Comparison of ENCODE assay signal across 1 cellular context in the genomic region with DNA sequence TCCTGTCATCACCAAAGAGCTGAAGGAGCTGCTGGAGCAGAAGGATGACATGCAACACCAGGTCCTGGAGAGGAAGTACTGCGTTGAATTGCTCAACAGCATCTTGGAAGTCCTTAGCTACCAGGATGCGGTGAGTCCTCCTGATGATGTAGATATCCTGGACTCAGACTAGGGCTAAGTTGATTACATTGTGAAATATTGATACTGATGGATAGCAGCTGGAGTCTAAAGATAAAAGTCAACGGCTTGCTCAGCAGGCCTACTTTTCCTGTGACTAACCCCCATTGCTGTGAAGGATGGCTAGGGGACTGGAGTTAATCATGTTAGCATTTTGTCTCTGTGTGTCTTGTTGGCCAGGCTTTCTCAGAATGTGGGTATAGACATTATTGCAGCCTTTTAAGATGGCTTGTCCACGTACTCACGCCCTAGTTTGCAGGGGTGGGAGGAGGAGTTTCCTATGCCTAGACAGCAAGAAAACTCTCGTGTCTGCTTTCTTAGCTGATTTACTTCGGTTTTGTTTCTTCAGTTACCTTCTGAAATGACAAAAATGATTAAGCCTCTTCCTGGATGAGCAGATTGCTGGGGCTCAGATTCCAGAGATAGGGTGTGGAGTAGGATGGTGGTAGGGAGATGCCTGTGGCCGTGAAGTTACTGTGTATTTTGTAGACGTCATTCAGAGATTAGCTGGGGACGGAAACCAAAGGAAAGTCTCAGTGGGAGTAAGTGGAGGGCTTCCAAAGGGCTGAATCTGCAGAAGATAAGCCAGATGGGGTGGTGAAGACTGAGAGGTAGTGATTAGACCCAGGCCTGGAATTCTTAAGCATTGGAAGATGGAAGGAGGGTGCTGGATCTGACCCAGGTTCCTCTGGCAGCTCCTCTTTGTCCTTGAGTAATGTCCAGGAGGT.
A peak's percentile ranks its signal among the peaks of the same experiment; 100 is the strongest.
TF ChIP-seq lines count a peak whose summit lies in the region.

No MANE protein-coding gene starts in this region.

TF ChIP-seq in K562, 482 proteins besides CTCF, POLR2A, EP300 and RAD21 (continued from another document):
- no peak for TF ChIP-seq NFXL1 (CRISPR knock-in tag; IDR thresholded peaks at IDR 0.05)
- TF ChIP-seq GABPB2 (CRISPR knock-in tag; conservative IDR thresholded peaks at IDR 0.05) = no peak
- TF ChIP-seq, protein P1, sequence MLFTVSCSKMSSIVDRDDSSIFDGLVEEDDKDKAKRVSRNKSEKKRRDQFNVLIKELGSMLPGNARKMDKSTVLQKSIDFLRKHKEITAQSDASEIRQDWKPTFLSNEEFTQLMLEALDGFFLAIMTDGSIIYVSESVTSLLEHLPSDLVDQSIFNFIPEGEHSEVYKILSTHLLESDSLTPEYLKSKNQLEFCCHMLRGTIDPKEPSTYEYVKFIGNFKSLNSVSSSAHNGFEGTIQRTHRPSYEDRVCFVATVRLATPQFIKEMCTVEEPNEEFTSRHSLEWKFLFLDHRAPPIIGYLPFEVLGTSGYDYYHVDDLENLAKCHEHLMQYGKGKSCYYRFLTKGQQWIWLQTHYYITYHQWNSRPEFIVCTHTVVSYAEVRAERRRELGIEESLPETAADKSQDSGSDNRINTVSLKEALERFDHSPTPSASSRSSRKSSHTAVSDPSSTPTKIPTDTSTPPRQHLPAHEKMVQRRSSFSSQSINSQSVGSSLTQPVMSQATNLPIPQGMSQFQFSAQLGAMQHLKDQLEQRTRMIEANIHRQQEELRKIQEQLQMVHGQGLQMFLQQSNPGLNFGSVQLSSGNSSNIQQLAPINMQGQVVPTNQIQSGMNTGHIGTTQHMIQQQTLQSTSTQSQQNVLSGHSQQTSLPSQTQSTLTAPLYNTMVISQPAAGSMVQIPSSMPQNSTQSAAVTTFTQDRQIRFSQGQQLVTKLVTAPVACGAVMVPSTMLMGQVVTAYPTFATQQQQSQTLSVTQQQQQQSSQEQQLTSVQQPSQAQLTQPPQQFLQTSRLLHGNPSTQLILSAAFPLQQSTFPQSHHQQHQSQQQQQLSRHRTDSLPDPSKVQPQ (CRISPR knock-in tag; IDR thresholded peaks at IDR 0.05; ENCODE audit: borderline replicate concordance) = no peak
- no peak for TF ChIP-seq MAFG (tag; conservative IDR thresholded peaks at IDR 0.05)
- TF ChIP-seq KDM1A (IDR thresholded peaks at IDR 0.05) = peak; percentile 73 to 74
- TF ChIP-seq RFX7 (CRISPR knock-in tag; IDR thresholded peaks at IDR 0.05) = no peak
- TF ChIP-seq ZFX (CRISPR knock-in tag; IDR thresholded peaks at IDR 0.05) = 0 out of 2 replicates have a peak, but pooled peaks have one; percentile 28
- TF ChIP-seq, protein P2, sequence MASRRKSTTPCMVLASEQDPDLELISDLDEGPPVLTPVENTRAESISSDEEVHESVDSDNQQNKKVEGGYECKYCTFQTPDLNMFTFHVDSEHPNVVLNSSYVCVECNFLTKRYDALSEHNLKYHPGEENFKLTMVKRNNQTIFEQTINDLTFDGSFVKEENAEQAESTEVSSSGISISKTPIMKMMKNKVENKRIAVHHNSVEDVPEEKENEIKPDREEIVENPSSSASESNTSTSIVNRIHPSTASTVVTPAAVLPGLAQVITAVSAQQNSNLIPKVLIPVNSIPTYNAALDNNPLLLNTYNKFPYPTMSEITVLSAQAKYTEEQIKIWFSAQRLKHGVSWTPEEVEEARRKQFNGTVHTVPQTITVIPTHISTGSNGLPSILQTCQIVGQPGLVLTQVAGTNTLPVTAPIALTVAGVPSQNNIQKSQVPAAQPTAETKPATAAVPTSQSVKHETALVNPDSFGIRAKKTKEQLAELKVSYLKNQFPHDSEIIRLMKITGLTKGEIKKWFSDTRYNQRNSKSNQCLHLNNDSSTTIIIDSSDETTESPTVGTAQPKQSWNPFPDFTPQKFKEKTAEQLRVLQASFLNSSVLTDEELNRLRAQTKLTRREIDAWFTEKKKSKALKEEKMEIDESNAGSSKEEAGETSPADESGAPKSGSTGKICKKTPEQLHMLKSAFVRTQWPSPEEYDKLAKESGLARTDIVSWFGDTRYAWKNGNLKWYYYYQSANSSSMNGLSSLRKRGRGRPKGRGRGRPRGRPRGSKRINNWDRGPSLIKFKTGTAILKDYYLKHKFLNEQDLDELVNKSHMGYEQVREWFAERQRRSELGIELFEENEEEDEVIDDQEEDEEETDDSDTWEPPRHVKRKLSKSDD (conservative IDR thresholded peaks at IDR 0.05; ENCODE audit: low read length) = no peak
- no peak for TF ChIP-seq POLR2B (IDR thresholded peaks at IDR 0.05; ENCODE audit: low read depth, partially characterized antibody)
- peak; percentile 90 for TF ChIP-seq RNF2 (IDR thresholded peaks at IDR 0.05)
- TF ChIP-seq PHTF2 (CRISPR knock-in tag; IDR thresholded peaks at IDR 0.05) = no peak
- no peak for TF ChIP-seq ZNF263 (CRISPR knock-in tag; IDR thresholded peaks at IDR 0.05; ENCODE audit: borderline replicate concordance)
- no peak for TF ChIP-seq PHB (CRISPR knock-in tag; IDR thresholded peaks at IDR 0.05)
- TF ChIP-seq SNRNP70 (optimal IDR thresholded peaks at IDR 0.05; ENCODE audit: low read depth, low read length) = no peak
- TF ChIP-seq, protein P3, sequence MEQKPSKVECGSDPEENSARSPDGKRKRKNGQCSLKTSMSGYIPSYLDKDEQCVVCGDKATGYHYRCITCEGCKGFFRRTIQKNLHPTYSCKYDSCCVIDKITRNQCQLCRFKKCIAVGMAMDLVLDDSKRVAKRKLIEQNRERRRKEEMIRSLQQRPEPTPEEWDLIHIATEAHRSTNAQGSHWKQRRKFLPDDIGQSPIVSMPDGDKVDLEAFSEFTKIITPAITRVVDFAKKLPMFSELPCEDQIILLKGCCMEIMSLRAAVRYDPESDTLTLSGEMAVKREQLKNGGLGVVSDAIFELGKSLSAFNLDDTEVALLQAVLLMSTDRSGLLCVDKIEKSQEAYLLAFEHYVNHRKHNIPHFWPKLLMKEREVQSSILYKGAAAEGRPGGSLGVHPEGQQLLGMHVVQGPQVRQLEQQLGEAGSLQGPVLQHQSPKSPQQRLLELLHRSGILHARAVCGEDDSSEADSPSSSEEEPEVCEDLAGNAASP (IDR thresholded peaks at IDR 0.05) = no peak
- peak; percentile 43; the same call in 1 of the 2 replicates for TF ChIP-seq SMARCA5 (IDR thresholded peaks at IDR 0.05)
- TF ChIP-seq, protein P4, sequence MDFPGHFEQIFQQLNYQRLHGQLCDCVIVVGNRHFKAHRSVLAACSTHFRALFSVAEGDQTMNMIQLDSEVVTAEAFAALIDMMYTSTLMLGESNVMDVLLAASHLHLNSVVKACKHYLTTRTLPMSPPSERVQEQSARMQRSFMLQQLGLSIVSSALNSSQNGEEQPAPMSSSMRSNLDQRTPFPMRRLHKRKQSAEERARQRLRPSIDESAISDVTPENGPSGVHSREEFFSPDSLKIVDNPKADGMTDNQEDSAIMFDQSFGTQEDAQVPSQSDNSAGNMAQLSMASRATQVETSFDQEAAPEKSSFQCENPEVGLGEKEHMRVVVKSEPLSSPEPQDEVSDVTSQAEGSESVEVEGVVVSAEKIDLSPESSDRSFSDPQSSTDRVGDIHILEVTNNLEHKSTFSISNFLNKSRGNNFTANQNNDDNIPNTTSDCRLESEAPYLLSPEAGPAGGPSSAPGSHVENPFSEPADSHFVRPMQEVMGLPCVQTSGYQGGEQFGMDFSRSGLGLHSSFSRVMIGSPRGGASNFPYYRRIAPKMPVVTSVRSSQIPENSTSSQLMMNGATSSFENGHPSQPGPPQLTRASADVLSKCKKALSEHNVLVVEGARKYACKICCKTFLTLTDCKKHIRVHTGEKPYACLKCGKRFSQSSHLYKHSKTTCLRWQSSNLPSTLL (IDR thresholded peaks at IDR 0.05) = no peak
- TF ChIP-seq, protein P5, sequence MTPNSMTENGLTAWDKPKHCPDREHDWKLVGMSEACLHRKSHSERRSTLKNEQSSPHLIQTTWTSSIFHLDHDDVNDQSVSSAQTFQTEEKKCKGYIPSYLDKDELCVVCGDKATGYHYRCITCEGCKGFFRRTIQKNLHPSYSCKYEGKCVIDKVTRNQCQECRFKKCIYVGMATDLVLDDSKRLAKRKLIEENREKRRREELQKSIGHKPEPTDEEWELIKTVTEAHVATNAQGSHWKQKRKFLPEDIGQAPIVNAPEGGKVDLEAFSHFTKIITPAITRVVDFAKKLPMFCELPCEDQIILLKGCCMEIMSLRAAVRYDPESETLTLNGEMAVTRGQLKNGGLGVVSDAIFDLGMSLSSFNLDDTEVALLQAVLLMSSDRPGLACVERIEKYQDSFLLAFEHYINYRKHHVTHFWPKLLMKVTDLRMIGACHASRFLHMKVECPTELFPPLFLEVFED (CRISPR knock-in tag; conservative IDR thresholded peaks at IDR 0.05) = 0 out of 2 replicates have a peak, but pooled peaks have one; percentile 38
- TF ChIP-seq YY1 (IDR thresholded peaks at IDR 0.05; ENCODE audit: borderline replicate concordance in 1 of 3, control insufficient read depth in 1 of 3, extremely low read depth in 1 of 3, insufficient read depth in 3 of 3, insufficient read length in 1 of 3, insufficient replicate concordance in 2 of 3, low read depth in 1 of 3, low read length in 2 of 3) = peak in 1 of 3 experiments; percentile 8
- TF ChIP-seq DACH1 (IDR thresholded peaks at IDR 0.05; ENCODE audit: partially characterized antibody) = peak; percentile 32
- TF ChIP-seq NFYB (IDR thresholded peaks at IDR 0.05; ENCODE audit: extremely low read depth, insufficient read length) = no peak
- TF ChIP-seq DIDO1 (tag; IDR thresholded peaks at IDR 0.05; ENCODE audit: low read depth) = no peak
- TF ChIP-seq NR2C2 (CRISPR knock-in tag; IDR thresholded peaks at IDR 0.05) = no peak
- TF ChIP-seq NR2C2 (tag; IDR thresholded peaks at IDR 0.05) = no peak
- no peak for TF ChIP-seq NR2C1 (IDR thresholded peaks at IDR 0.05)
- no peak for TF ChIP-seq NR2C1 (tag; IDR thresholded peaks at IDR 0.05)
- no peak for TF ChIP-seq BACH1 (tag; IDR thresholded peaks at IDR 0.05)
- TF ChIP-seq HDGF (IDR thresholded peaks at IDR 0.05) = no peak
- TF ChIP-seq HDAC3 (IDR thresholded peaks at IDR 0.05; ENCODE audit: borderline replicate concordance, partially characterized antibody) = no peak
- no peak for TF ChIP-seq IRF2 (CRISPR knock-in tag; IDR thresholded peaks at IDR 0.05)
- TF ChIP-seq ZNF354B (CRISPR knock-in tag; IDR thresholded peaks at IDR 0.05) = no peak
- TF ChIP-seq STAT5A (IDR thresholded peaks at IDR 0.05; ENCODE audit: borderline replicate concordance, low read length) = peak; percentile 83
- no peak for TF ChIP-seq MEF2D (tag; conservative IDR thresholded peaks at IDR 0.05; ENCODE audit: low read depth)
- TF ChIP-seq, protein P6, sequence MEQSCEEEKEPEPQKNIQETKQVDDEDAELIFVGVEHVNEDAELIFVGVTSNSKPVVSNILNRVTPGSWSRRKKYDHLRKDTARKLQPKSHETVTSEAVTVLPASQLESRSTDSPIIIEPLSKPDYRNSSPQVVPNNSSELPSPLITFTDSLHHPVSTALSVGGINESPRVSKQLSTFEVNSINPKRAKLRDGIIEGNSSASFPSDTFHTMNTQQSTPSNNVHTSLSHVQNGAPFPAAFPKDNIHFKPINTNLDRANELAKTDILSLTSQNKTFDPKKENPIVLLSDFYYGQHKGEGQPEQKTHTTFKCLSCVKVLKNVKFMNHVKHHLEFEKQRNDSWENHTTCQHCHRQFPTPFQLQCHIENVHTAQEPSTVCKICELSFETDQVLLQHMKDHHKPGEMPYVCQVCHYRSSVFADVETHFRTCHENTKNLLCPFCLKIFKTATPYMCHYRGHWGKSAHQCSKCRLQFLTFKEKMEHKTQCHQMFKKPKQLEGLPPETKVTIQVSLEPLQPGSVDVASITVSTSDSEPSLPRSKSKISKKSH (CRISPR knock-in tag; IDR thresholded peaks at IDR 0.05) = no peak
- TF ChIP-seq ZNF408 (CRISPR knock-in tag; IDR thresholded peaks at IDR 0.05; ENCODE audit: low read depth) = no peak
- no peak for TF ChIP-seq SMAD2 (IDR thresholded peaks at IDR 0.05; ENCODE audit: low read depth, low read length)
- TF ChIP-seq, protein P7, sequence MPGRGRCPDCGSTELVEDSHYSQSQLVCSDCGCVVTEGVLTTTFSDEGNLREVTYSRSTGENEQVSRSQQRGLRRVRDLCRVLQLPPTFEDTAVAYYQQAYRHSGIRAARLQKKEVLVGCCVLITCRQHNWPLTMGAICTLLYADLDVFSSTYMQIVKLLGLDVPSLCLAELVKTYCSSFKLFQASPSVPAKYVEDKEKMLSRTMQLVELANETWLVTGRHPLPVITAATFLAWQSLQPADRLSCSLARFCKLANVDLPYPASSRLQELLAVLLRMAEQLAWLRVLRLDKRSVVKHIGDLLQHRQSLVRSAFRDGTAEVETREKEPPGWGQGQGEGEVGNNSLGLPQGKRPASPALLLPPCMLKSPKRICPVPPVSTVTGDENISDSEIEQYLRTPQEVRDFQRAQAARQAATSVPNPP (IDR thresholded peaks at IDR 0.05; ENCODE audit: borderline replicate concordance, insufficient read depth, insufficient read length) = no peak
- no peak for TF ChIP-seq ZNF785 (CRISPR knock-in tag; IDR thresholded peaks at IDR 0.05)
